Comparison of ENCODE assay signal across 1 cellular context in genomic region chr12:52029686-52030085, GRCh38.
TF ChIP-seq lines count a peak whose summit lies in the region.

No MANE protein-coding gene starts in this region.

TF ChIP-seq in K562, 482 proteins besides CTCF, POLR2A, EP300 and RAD21:
- TF ChIP-seq MXI1 (IDR thresholded peaks at IDR 0.05; ENCODE audit: low read depth, low read length), result peak; percentile 23; the same call in 1 of the 2 replicates
- peak; percentile 82 for TF ChIP-seq RFX1 (IDR thresholded peaks at IDR 0.05)
- no peak for TF ChIP-seq ZNF398 (CRISPR knock-in tag; IDR thresholded peaks at IDR 0.05)
